32 cellular contexts compared by ENCODE assay signal in genomic region chr7:3951656-3952055, GRCh38.
"Had no signal": no experiment of that assay in that cellular context is flagged by ENCODE, and none has a peak within 500 bp of the region (broad histone marks: within the 10 kb centered on the region; RNA-seq: fewer than 3 reads in every experiment).

No MANE protein-coding gene starts in this region.

- H3K27me3 ChIP-seq: MG63 had no signal

- DNase-seq: Karpas-422, Kasumi-1, KBM-7, KG1, MG63, MM.1S, MV-4-11, NCI-H1048, NCI-H1092, NCI-H1092 treated with DMSO at 0.1 percent for 48 hours, NCI-H1105, NCI-H1105 treated with DMSO at 0.1 percent for 48 hours, NCI-H1417 treated with DMSO at 0.1 percent for 48 hours, NCI-H146, NCI-H1694, NCI-H1694 treated with DMSO at 0.1 percent for 48 hours, NCI-H187, NCI-H187 treated with DMSO at 0.1 percent for 48 hours, NCI-H1930, NCI-H2029, NCI-H2029 treated with DMSO at 0.1 percent for 48 hours, NCI-H2081, NCI-H2081 treated with DMSO at 0.1 percent for 48 hours, NCI-H2107, NCI-H2171, NCI-H2171 treated with DMSO at 0.1 percent for 48 hours, NCI-H2227 treated with DMSO at 0.1 percent for 48 hours, NCI-H226, NCI-H345, NCI-H446, NCI-H446 treated with DMSO at 0.1 percent for 48 hours had no signal

- H3K4me2 ChIP-seq: KMS-11 had no signal

- H3K36me3 ChIP-seq: MG63 had no signal

- H3K9me3 ChIP-seq: MG63 had no signal

- H3K9ac ChIP-seq: KMS-11 had no signal

- H3K27ac ChIP-seq: KMS-11 had no signal

- H3K4me3 ChIP-seq: MG63 had no signal
